ENCODE assay signal across 10 cellular contexts in genomic region chr2:127174977-127175376, GRCh38. TPM values are rescaled to one million over a fixed set of nuclear protein-coding genes. Genes with fewer than 3 reads are reported as not detected.
A peak's percentile ranks its signal among the peaks of the same experiment; 100 is the strongest.
DNase-seq lines count a peak whose midpoint lies in the region; ATAC-seq and TF ChIP-seq lines count a peak whose summit lies in the region.
"Had no signal": no experiment of that assay in that cellular context is flagged by ENCODE, and none has a peak within 500 bp of the region (broad histone marks: within the 10 kb centered on the region; RNA-seq: fewer than 3 reads in every experiment).

No MANE protein-coding gene starts in this region.

- H3K27ac ChIP-seq in left lung (no peak overlapping the region), transverse colon (peak overlapping the region; percentile 59 to 85 (median 78))
- H3K27ac ChIP-seq in CD8-positive, alpha-beta T cell (ENCODE audit: low read depth, low read length), result no peak overlapping the region

- no peak overlapping the region for H3K4me3 Mint-ChIP-seq in chondrocyte (ENCODE audit: unreplicated experiment)
- H3K4me3 Mint-ChIP-seq in CD8-positive, alpha-beta T cell, result no peak overlapping the region

- no peak for TF ChIP-seq CTCF in chondrocyte (IDR thresholded peaks at IDR 0.05)
- no peak for TF ChIP-seq CTCF in left lung (IDR thresholded peaks at IDR 0.05)
- TF ChIP-seq CTCF in transverse colon (IDR thresholded peaks at IDR 0.05), result no peak
- TF ChIP-seq CTCF in CD8-positive, alpha-beta T cell (IDR thresholded peaks at IDR 0.05), result no peak

- H3K4me1 ChIP-seq in left lung (no peaks in the 10 kb centered on the region), transverse colon (peaks cover 0 to 34% (median 15%) of the 10 kb centered on the region in 4 donors)
- H3K4me1 ChIP-seq in CD8-positive, alpha-beta T cell (ENCODE audit: insufficient read depth, low read length), result no peaks in the 10 kb centered on the region

- TF ChIP-seq POLR2A in transverse colon (IDR thresholded peaks at IDR 0.05), result no peak

- H3K36me3 Mint-ChIP-seq in chondrocyte (ENCODE audit: low read depth), result peaks cover 4% of the 10 kb centered on the region
- no peaks in the 10 kb centered on the region for H3K36me3 Mint-ChIP-seq in CD8-positive, alpha-beta T cell

- WGBS in transverse colon (ENCODE audit: low coverage in 1 of 2), 2 donors, result 25 to 29% methylated on average over 1 to 8 of the region's 8 CpGs

- peaks cover 9% of the 10 kb centered on the region for H3K9me3 Mint-ChIP-seq in chondrocyte (ENCODE audit: low read depth)
- no peaks in the 10 kb centered on the region for H3K9me3 Mint-ChIP-seq in CD8-positive, alpha-beta T cell

- H3K4me3 ChIP-seq in left lung (no peak overlapping the region), transverse colon (no peak overlapping the region)
- no peak overlapping the region for H3K4me3 ChIP-seq in CD8-positive, alpha-beta T cell (ENCODE audit: low read depth, low read length)

- peak overlapping the region; percentile 90 for H3K27ac Mint-ChIP-seq in chondrocyte (ENCODE audit: unreplicated experiment)
- no peak overlapping the region for H3K27ac Mint-ChIP-seq in CD8-positive, alpha-beta T cell

- no peaks in the 10 kb centered on the region for H3K27me3 Mint-ChIP-seq in chondrocyte (ENCODE audit: low read depth)
- peaks cover 2% of the 10 kb centered on the region for H3K27me3 Mint-ChIP-seq in CD8-positive, alpha-beta T cell (ENCODE audit: low read depth)

- no peak for TF ChIP-seq EP300 in transverse colon (IDR thresholded peaks at IDR 0.05; ENCODE audit: low read depth)

- DNase-seq in NCI-H1417 (lab: John Stamatoyannopoulos, UW), result peak in 2 of 3 experiments; percentile 36 to 61
- DNase-seq in NCI-H1417 treated with DMSO at 0.1 percent for 48 hours (lab: John Stamatoyannopoulos, UW), result no peak
- no peak for DNase-seq in chondrocyte (ENCODE audit: low spot score)
- DNase-seq in left lung, result no peak
- peak; percentile 51 for DNase-seq in transverse colon
- DNase-seq in HuH-7 (ENCODE audit: low spot score), result no peak
- DNase-seq in NCI-H345 (lab: John Stamatoyannopoulos, UW), result no peak
- no peak for DNase-seq in CD8-positive, alpha-beta T cell
- DNase-seq: erythroblast, NCI-H748 treated with DMSO at 0.1 percent for 48 hours had no signal

- H3K9me3 ChIP-seq in left lung, result peaks cover 0 to 4% of the 10 kb centered on the region in 2 donors
- no peaks in the 10 kb centered on the region for H3K9me3 ChIP-seq in transverse colon
- no peaks in the 10 kb centered on the region for H3K9me3 ChIP-seq in CD8-positive, alpha-beta T cell (ENCODE audit: low read length)

- intact Hi-C loops in left lung (cut with DNase I) (no loop called here), transverse colon (cut with DNase I; ENCODE audit: low total_unique reads) (no loop called here)
- intact Hi-C loops in CD8-positive, alpha-beta T cell (cut with DNase I, micrococcal nuclease), result loop anchor here (1.0 to 5.0 kb wide), 2 partner anchors 107 to 108 kb away; no protein-coding TSS in a partner anchor

- H3K4me1 Mint-ChIP-seq in chondrocyte (ENCODE audit: low read depth), result peaks cover 47% of the 10 kb centered on the region
- no peaks in the 10 kb centered on the region for H3K4me1 Mint-ChIP-seq in CD8-positive, alpha-beta T cell (ENCODE audit: low read depth)

- peak; percentile 33 for ATAC-seq in left lung
- no peak for ATAC-seq in CD8-positive, alpha-beta T cell

- in situ Hi-C loops in transverse colon (cut with MboI; ENCODE audit: low pct_ligation_motif_present in 1 of 4, low pct_unique_long_range_greater_than_20kb in 1 of 4, low sequenced_read_pairs in 3 of 4), result no loop called here

- H3K27me3 ChIP-seq in left lung, result no peaks in the 10 kb centered on the region
- no peaks in the 10 kb centered on the region for H3K27me3 ChIP-seq in transverse colon
- H3K27me3 ChIP-seq in CD8-positive, alpha-beta T cell (ENCODE audit: insufficient read depth, low read length), result no peaks in the 10 kb centered on the region

- POLR2A ChIA-PET in CD8-positive, alpha-beta T cell (lab: Charles Lee), result no interaction called here

- CTCF ChIA-PET in CD8-positive, alpha-beta T cell (lab: Charles Lee), result interaction anchor here (1.3 to 2.8 kb wide), 4 partner anchors 9 to 107 kb away, joined by 3 to 15 read pairs (median 5); no protein-coding TSS in a partner anchor

- H3K36me3 ChIP-seq in left lung (no peaks in the 10 kb centered on the region), transverse colon (no peaks in the 10 kb centered on the region)
- no peaks in the 10 kb centered on the region for H3K36me3 ChIP-seq in CD8-positive, alpha-beta T cell (ENCODE audit: insufficient read depth, low read length)

RNA-seq across cellular contexts. Expression of gene CYP27C1, which starts 45.1 kb away (rescaled TPM):
- total RNA-seq in chondrocyte (11.7 to 17.2 TPM (median 13.4 TPM) in 3 replicates), left lung (under 1 TPM; 0.10 to 0.12 TPM), transverse colon (under 1 TPM in 3 of 4 donors, not detected in 1; 0.14 to 0.64 (median 0.20) TPM)
- total RNA-seq in CD8-positive, alpha-beta T cell, result not detected

Comparison
In these comparisons a context has a peak if more than half of its experiments do, and no peak if none do; other contexts are left out.
1. DNase-seq: peak in NCI-H1417 (2 of 3) and transverse colon (single experiment); none in NCI-H1417 treated with DMSO at 0.1 percent for 48 hours (single experiment), chondrocyte (single experiment), left lung (0 of 2), HuH-7 (single experiment), NCI-H345 (single experiment) and CD8-positive, alpha-beta T cell (0 of 7).
2. H3K27ac ChIP-seq: peak in transverse colon (4 of 4); none in left lung (0 of 2) and CD8-positive, alpha-beta T cell (single experiment).
3. intact Hi-C loops: an anchor here in CD8-positive, alpha-beta T cell (1.0 to 5.0 kb wide); none called in left lung and transverse colon.